In genomic region chr16:11586375-11586855, GRCh38 we compare ENCODE assay signal across 8 cellular contexts. TPM values are rescaled to one million over a fixed set of nuclear protein-coding genes. Genes with fewer than 3 reads are reported as not detected.
DNase-seq lines count a peak whose midpoint lies in the region; ATAC-seq and TF ChIP-seq lines count a peak whose summit lies in the region.

No MANE protein-coding gene starts in this region.

- intact Hi-C loops in CD8-positive, alpha-beta T cell (cut with DNase I, micrococcal nuclease), result loop anchor here in 1 of 2 experiments (5.0 kb wide), 3 partner anchors 34 to 56 kb away; no protein-coding TSS in a partner anchor

- peak overlapping the region; percentile 97 for H3K4me3 Mint-ChIP-seq in CD8-positive, alpha-beta T cell

- peaks cover 40% of the 10 kb centered on the region for H3K4me1 ChIP-seq in CD8-positive, alpha-beta T cell (ENCODE audit: insufficient read depth, low read length)
- peaks cover 25% of the 10 kb centered on the region for H3K4me1 ChIP-seq in neuron (ENCODE audit: insufficient read depth, low read length)

- H3K27ac Mint-ChIP-seq in CD8-positive, alpha-beta T cell, result peak overlapping the region; percentile 98

- CTCF ChIA-PET in CD8-positive, alpha-beta T cell (lab: Charles Lee), result interaction anchor here (0.9 to 2.9 kb wide), 9 partner anchors 11 to 128 kb away, joined by 3 to 11 read pairs (median 6); no protein-coding TSS in a partner anchor

- no peaks in the 10 kb centered on the region for H3K36me3 ChIP-seq in CD8-positive, alpha-beta T cell (ENCODE audit: insufficient read depth, low read length)
- no peaks in the 10 kb centered on the region for H3K36me3 ChIP-seq in neuron (ENCODE audit: insufficient read depth, low read length)

- DNase-seq in CD8-positive, alpha-beta T cell, result no peak
- DNase-seq in RKO (ENCODE audit: low spot score) (peak; percentile 15), epithelial cell of proximal tubule (ENCODE audit: low read depth) (no peak), COR-L47 (lab: John Stamatoyannopoulos, UW) (no peak)
- DNase-seq in effector CD4-positive, alpha-beta T cell, result no peak

- no peaks in the 10 kb centered on the region for H3K9me3 Mint-ChIP-seq in CD8-positive, alpha-beta T cell

- no peaks in the 10 kb centered on the region for H3K27me3 ChIP-seq in CD8-positive, alpha-beta T cell (ENCODE audit: insufficient read depth, low read length)
- peaks cover 11% of the 10 kb centered on the region for H3K27me3 ChIP-seq in neuron (ENCODE audit: insufficient read depth, low read length)

- peak overlapping the region; percentile 71 for H3K4me3 ChIP-seq in CD8-positive, alpha-beta T cell (ENCODE audit: low read depth, low read length)
- H3K4me3 ChIP-seq in epithelial cell of proximal tubule (ENCODE audit: low read depth, low read length) (peak overlapping the region; percentile 88), neuron (ENCODE audit: low read length) (peak overlapping the region; percentile 68)

- H3K4me1 Mint-ChIP-seq in CD8-positive, alpha-beta T cell (ENCODE audit: low read depth), result peaks cover 47% of the 10 kb centered on the region

- POLR2A ChIA-PET in CD8-positive, alpha-beta T cell (lab: Charles Lee), result interaction anchor here (0.7 to 2.9 kb wide), 10 partner anchors 9 to 74 kb away, joined by 3 to 30 read pairs (median 6); no protein-coding TSS in a partner anchor

- H3K9me3 ChIP-seq in CD8-positive, alpha-beta T cell (ENCODE audit: low read length), result no peaks in the 10 kb centered on the region
- peaks cover 13% of the 10 kb centered on the region for H3K9me3 ChIP-seq in neuron (ENCODE audit: low read length)

- peak overlapping the region; percentile 72 for H3K27ac ChIP-seq in CD8-positive, alpha-beta T cell (ENCODE audit: low read depth, low read length)

- ATAC-seq in CD8-positive, alpha-beta T cell, result no peak
- ATAC-seq in GM21737 (IDR thresholded peaks at IDR 0.05; ENCODE audit: unreplicated experiment) (peak; percentile 26), HG03565 (IDR thresholded peaks at IDR 0.05; ENCODE audit: unreplicated experiment) (no peak)

- peaks cover 40% of the 10 kb centered on the region for H3K36me3 Mint-ChIP-seq in CD8-positive, alpha-beta T cell

- peak overlapping the region; percentile 95 for H2AFZ ChIP-seq in neuron (ENCODE audit: low read depth, low read length)

- no peak for TF ChIP-seq CTCF in CD8-positive, alpha-beta T cell (IDR thresholded peaks at IDR 0.05)
- no peak for TF ChIP-seq CTCF in epithelial cell of proximal tubule (conservative IDR thresholded peaks at IDR 0.05; ENCODE audit: low read depth, low read length)

- H3K27me3 Mint-ChIP-seq in CD8-positive, alpha-beta T cell (ENCODE audit: low read depth), result no peaks in the 10 kb centered on the region

RNA-seq across cellular contexts. Expression of gene LITAF, which starts 0.3 kb away (rescaled TPM):
- total RNA-seq in CD8-positive, alpha-beta T cell, result 100 to 1,000 TPM; 543 TPM
- total RNA-seq in epithelial cell of proximal tubule, result 30.4 and 45.4 TPM in 2 replicates

Comparison
In these comparisons a context has a peak if more than half of its experiments do, and no peak if none do; other contexts are left out.
1. RNA of gene LITAF, which starts 0.3 kb away (total RNA-seq): 543 TPM in CD8-positive, alpha-beta T cell; 30.4 to 45.4 TPM in epithelial cell of proximal tubule; every median in the first group is over 10 times any median in the second.
2. Peak in every context shown above with its lines, with median percentiles within 50 percentile points of each other: H3K4me3 ChIP-seq.